Comparison of ENCODE assay signal across 1 cellular context in the genomic region with DNA sequence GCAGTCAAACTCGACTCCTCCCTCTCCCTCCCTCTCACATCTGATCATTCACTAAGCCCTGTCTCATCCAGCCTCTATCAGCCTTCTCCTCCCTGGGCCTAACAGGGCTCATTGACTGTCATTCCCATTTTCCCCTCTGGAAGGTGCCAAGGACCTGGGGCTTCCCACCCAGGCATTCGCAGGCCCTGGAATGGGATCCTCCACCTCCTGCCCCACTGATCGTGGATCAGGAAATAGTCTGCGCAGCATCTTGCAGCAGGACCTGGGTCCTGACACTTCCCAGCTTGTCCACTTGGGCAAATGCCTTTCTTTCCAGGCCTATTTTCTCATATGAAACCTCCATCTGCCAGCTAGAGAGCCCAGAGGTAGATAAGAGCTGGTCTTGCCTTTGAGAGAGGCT.
TF ChIP-seq lines count a peak whose summit lies in the region.

No MANE protein-coding gene starts in this region.

TF ChIP-seq in GM23338, 12 proteins besides CTCF, POLR2A, EP300 and RAD21 (continued from another document):
- TF ChIP-seq, protein P1, sequence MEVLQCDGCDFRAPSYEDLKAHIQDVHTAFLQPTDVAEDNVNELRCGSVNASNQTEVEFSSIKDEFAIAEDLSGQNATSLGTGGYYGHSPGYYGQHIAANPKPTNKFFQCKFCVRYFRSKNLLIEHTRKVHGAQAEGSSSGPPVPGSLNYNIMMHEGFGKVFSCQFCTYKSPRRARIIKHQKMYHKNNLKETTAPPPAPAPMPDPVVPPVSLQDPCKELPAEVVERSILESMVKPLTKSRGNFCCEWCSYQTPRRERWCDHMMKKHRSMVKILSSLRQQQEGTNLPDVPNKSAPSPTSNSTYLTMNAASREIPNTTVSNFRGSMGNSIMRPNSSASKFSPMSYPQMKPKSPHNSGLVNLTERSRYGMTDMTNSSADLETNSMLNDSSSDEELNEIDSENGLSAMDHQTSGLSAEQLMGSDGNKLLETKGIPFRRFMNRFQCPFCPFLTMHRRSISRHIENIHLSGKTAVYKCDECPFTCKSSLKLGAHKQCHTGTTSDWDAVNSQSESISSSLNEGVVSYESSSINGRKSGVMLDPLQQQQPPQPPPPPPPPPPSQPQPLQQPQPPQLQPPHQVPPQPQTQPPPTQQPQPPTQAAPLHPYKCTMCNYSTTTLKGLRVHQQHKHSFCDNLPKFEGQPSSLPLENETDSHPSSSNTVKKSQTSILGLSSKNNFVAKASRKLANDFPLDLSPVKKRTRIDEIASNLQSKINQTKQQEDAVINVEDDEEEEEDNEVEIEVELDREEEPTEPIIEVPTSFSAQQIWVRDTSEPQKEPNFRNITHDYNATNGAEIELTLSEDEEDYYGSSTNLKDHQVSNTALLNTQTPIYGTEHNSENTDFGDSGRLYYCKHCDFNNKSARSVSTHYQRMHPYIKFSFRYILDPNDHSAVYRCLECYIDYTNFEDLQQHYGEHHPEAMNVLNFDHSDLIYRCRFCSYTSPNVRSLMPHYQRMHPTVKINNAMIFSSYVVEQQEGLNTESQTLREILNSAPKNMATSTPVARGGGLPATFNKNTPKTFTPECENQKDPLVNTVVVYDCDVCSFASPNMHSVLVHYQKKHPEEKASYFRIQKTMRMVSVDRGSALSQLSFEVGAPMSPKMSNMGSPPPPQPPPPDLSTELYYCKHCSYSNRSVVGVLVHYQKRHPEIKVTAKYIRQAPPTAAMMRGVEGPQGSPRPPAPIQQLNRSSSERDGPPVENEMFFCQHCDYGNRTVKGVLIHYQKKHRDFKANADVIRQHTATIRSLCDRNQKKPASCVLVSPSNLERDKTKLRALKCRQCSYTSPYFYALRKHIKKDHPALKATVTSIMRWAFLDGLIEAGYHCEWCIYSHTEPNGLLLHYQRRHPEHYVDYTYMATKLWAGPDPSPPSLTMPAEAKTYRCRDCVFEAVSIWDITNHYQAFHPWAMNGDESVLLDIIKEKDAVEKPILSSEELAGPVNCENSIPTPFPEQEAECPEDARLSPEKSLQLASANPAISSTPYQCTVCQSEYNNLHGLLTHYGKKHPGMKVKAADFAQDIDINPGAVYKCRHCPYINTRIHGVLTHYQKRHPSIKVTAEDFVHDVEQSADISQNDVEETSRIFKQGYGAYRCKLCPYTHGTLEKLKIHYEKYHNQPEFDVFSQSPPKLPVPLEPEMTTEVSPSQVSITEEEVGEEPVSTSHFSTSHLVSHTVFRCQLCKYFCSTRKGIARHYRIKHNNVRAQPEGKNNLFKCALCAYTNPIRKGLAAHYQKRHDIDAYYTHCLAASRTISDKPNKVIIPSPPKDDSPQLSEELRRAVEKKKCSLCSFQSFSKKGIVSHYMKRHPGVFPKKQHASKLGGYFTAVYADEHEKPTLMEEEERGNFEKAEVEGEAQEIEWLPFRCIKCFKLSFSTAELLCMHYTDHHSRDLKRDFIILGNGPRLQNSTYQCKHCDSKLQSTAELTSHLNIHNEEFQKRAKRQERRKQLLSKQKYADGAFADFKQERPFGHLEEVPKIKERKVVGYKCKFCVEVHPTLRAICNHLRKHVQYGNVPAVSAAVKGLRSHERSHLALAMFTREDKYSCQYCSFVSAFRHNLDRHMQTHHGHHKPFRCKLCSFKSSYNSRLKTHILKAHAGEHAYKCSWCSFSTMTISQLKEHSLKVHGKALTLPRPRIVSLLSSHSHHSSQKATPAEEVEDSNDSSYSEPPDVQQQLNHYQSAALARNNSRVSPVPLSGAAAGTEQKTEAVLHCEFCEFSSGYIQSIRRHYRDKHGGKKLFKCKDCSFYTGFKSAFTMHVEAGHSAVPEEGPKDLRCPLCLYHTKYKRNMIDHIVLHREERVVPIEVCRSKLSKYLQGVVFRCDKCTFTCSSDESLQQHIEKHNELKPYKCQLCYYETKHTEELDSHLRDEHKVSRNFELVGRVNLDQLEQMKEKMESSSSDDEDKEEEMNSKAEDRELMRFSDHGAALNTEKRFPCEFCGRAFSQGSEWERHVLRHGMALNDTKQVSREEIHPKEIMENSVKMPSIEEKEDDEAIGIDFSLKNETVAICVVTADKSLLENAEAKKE (CRISPR knock-in tag; IDR thresholded peaks at IDR 0.05), result no peak
- TF ChIP-seq, protein P2, sequence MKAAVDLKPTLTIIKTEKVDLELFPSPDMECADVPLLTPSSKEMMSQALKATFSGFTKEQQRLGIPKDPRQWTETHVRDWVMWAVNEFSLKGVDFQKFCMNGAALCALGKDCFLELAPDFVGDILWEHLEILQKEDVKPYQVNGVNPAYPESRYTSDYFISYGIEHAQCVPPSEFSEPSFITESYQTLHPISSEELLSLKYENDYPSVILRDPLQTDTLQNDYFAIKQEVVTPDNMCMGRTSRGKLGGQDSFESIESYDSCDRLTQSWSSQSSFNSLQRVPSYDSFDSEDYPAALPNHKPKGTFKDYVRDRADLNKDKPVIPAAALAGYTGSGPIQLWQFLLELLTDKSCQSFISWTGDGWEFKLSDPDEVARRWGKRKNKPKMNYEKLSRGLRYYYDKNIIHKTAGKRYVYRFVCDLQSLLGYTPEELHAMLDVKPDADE (IDR thresholded peaks at IDR 0.05), result no peak
- TF ChIP-seq EZH2phosphoT487 (IDR thresholded peaks at IDR 0.05; ENCODE audit: unreplicated experiment) (no peak), STAT1 (IDR thresholded peaks at IDR 0.05; ENCODE audit: unreplicated experiment) (no peak), POLR2AphosphoS5 (IDR thresholded peaks at IDR 0.05; ENCODE audit: low read depth) (no peak), NANOG (IDR thresholded peaks at IDR 0.05; ENCODE audit: borderline replicate concordance) (no peak)
TF ChIP-seq in GM23338: peak in this region for 0.
